14 cellular contexts compared by ENCODE assay signal in the genomic region with DNA sequence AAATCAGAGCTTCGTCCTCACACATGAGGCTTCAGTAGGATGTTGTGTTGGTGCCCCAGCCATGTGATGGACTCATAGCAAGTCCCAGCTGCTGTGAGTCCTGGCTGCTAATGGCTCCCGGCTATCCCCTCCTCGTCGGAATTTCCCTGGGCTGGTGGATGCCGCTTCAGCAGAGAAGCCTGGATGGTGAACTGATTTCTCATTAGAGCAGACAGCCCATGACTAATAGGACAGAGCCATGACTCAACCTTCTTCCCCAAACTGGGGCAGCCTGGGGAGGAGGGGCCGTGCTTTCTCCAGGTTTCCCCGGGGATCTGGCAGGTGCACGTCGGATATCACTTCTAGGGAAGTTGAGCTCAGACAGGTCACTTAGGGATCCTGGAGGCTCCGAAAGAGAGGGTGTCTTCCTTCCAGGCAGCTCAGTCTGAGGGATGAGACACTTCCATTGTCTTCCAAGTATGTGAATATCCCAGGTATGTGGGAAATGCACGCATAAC.
A peak's percentile ranks its signal among the peaks of the same experiment; 100 is the strongest.
DNase-seq lines count a peak whose midpoint lies in the region; ATAC-seq, FAIRE-seq and TF ChIP-seq lines count a peak whose summit lies in the region.
"Had no signal": no experiment of that assay in that cellular context is flagged by ENCODE, and none has a peak within 500 bp of the region (broad histone marks: within the 10 kb centered on the region; RNA-seq: fewer than 3 reads in every experiment).

No MANE protein-coding gene starts in this region.

- intact Hi-C loops in activated CD4-positive, alpha-beta T cell treated with anti-CD3 and anti-CD28 coated beads, Interleukin-2, amount 10 ng/mL, durations not matched to agents 24 days and 14 days (cut with micrococcal nuclease), result no loop called here
- intact Hi-C loops in Panc1 (cut with micrococcal nuclease; ENCODE audit: unreplicated experiment), result no loop called here

- H3K27me3 ChIP-seq in Panc1 (ENCODE audit: control insufficient read depth, insufficient read depth, low read length), result no peaks in the 10 kb centered on the region
- H3K27me3 ChIP-seq in H1 (replicated peaks in 1 of 4; ENCODE audit: control insufficient read depth in 3 of 4, extremely low read depth in 1 of 4, insufficient read depth in 3 of 4, low read length in 3 of 4), result no peaks in the 10 kb centered on the region
- H3K27me3 ChIP-seq: upper lobe of left lung had no signal

- H3K27ac Mint-ChIP-seq in activated CD4-positive, alpha-beta T cell treated with anti-CD3 and anti-CD28 coated beads, Interleukin-2, amount 10 ng/mL, durations not matched to agents 24 days and 14 days, result no peak overlapping the region
- H3K27ac Mint-ChIP-seq: activated CD4-positive, alpha-beta memory T cell treated with anti-CD3 and anti-CD28 coated beads for 36 hours; naive thymus-derived CD4-positive, alpha-beta T cell had no signal

- peak; percentile 48 for DNase-seq in activated CD4-positive, alpha-beta T cell treated with anti-CD3 and anti-CD28 coated beads, Interleukin-2, amount 10 ng/mL, durations not matched to agents 24 days and 14 days
- DNase-seq in activated CD4-positive, alpha-beta T cell treated with anti-CD3 and anti-CD28 coated beads for 4 hours, result no peak
- DNase-seq in Panc1 (ENCODE audit: low read depth, low spot score) (peak; percentile 13), H1 (ENCODE audit: low read depth in 1 of 2, low spot score in 2 of 2) (peak; percentile 57 to 77), putamen (ENCODE audit: low spot score) (peak; percentile 6)
- no peak for DNase-seq in stimulated activated naive CD4-positive, alpha-beta T cell (lab: John Stamatoyannopoulos, UW)
- DNase-seq: activated CD4-positive, alpha-beta memory T cell treated with anti-CD3 and anti-CD28 coated beads for 36 hours; activated naive CD4-positive, alpha-beta T cell treated with anti-CD3 and anti-CD28 coated beads, Interleukin-2, amount 50 U/mL, for 16 hours; naive thymus-derived CD4-positive, alpha-beta T cell; upper lobe of left lung had no signal

- H4K8ac ChIP-seq in H1 (ENCODE audit: extremely low read depth, insufficient read depth, low read length), result no peak overlapping the region; the same call in 1 of the 2 replicates

- peaks cover 5% of the 10 kb centered on the region; the same call in 1 of the 2 replicates for H3K23me2 ChIP-seq in H1 (ENCODE audit: low read depth, low read length)

- TF ChIP-seq EP300 in H1 (IDR thresholded peaks at IDR 0.05; ENCODE audit: borderline replicate concordance in 1 of 2, low read depth in 2 of 2, low read length in 2 of 2), result no peak

- H3K56ac ChIP-seq in H1 (replicated peaks; ENCODE audit: insufficient read length, low read depth, low read length), result no peak overlapping the region

- H3K4ac ChIP-seq in H1 (replicated peaks; ENCODE audit: insufficient read length, low read depth, low read length), result no peak overlapping the region

- no TSS peak for BruUV-seq in Panc1 (replicated peaks; lab: Mats Ljungman, UMichigan)

- no peak for TF ChIP-seq POLR2A in H1 (IDR thresholded peaks at IDR 0.05; ENCODE audit: control extremely low read depth in 1 of 2, low read depth in 2 of 2, low read length in 2 of 2)

- H2BK20ac ChIP-seq in H1 (ENCODE audit: low read length), result peak overlapping the region; percentile 29; the same call in 1 of the 2 replicates

- H2BK15ac ChIP-seq in H1 (ENCODE audit: low read length), result peak overlapping the region; percentile 40; the same call in 1 of the 2 replicates

- no peak overlapping the region for H3K4me3 ChIP-seq in Panc1 (ENCODE audit: low read depth in 2 of 2, low read length in 2 of 2)
- no peak overlapping the region for H3K4me3 ChIP-seq in H1 (ENCODE audit: extremely low read depth in 1 of 4, insufficient read depth in 2 of 4, low read depth in 3 of 4, low read length in 4 of 4)
- H3K4me3 ChIP-seq: coronary artery, upper lobe of left lung had no signal

- in situ Hi-C loops in Panc1 (cut with HindIII; ENCODE audit: low pct_unique_long_range_greater_than_20kb, low sequenced_read_pairs), result no loop called here

- H3K9me3 Mint-ChIP-seq in activated CD4-positive, alpha-beta T cell treated with anti-CD3 and anti-CD28 coated beads, Interleukin-2, amount 10 ng/mL, durations not matched to agents 24 days and 14 days, result no peaks in the 10 kb centered on the region

- H2BK120ac ChIP-seq in H1 (replicated peaks; ENCODE audit: low read depth, low read length), result no peak overlapping the region

- H3K27me3 Mint-ChIP-seq in activated CD4-positive, alpha-beta T cell treated with anti-CD3 and anti-CD28 coated beads, Interleukin-2, amount 10 ng/mL, durations not matched to agents 24 days and 14 days, result no peaks in the 10 kb centered on the region
- H3K27me3 Mint-ChIP-seq: activated CD4-positive, alpha-beta memory T cell treated with anti-CD3 and anti-CD28 coated beads for 36 hours; naive thymus-derived CD4-positive, alpha-beta T cell had no signal

- no peak overlapping the region for H3K23ac ChIP-seq in H1 (ENCODE audit: insufficient read length)

- peak; percentile 75 for ATAC-seq in Panc1
- no peak for ATAC-seq in HG03565 (IDR thresholded peaks at IDR 0.05; ENCODE audit: unreplicated experiment)
- ATAC-seq in HG02571 (IDR thresholded peaks at IDR 0.05; ENCODE audit: unreplicated experiment), result no peak
- ATAC-seq: naive thymus-derived CD4-positive, alpha-beta T cell had no signal

- 69% methylated on average over 10 of the region's 11 CpGs; no CpG with 5 or more reads in 1 of the 2 experiments for WGBS in H1 (ENCODE audit: extremely low coverage in 1 of 2, insufficient coverage in 1 of 2, insufficient read length in 1 of 2, insufficient replicate concordance in 2 of 2, low coverage in 1 of 2, low lambda C conversion rate in 2 of 2, missing lambda C conversion rate in 1 of 2), 2 experiments

- no peak for FAIRE-seq in H1 (lab: Jason Lieb, UNC)

- no peak overlapping the region for H3K27ac ChIP-seq in Panc1 (ENCODE audit: low read length)
- no peak overlapping the region for H3K27ac ChIP-seq in H1 (ENCODE audit: low read depth, low read length)
- H3K27ac ChIP-seq: coronary artery, HL-60, upper lobe of left lung had no signal

- H3K9me3 ChIP-seq in Panc1 (ENCODE audit: control insufficient read depth, insufficient read depth, low read depth, low read length) (no peaks in the 10 kb centered on the region), H1 (ENCODE audit: insufficient read depth in 2 of 2, low read depth in 1 of 2, low read length in 1 of 2) (no peaks in the 10 kb centered on the region)
- H3K9me3 ChIP-seq: upper lobe of left lung had no signal

- no peaks in the 10 kb centered on the region for H3K79me1 ChIP-seq in H1 (ENCODE audit: low read depth, low read length)

- no peak overlapping the region for H3K14ac ChIP-seq in H1 (ENCODE audit: insufficient read length)

- H4K91ac ChIP-seq in H1 (replicated peaks; ENCODE audit: insufficient read length, low read length), result no peak overlapping the region

- peak overlapping the region; percentile 32; the same call in 1 of the 2 replicates for H3K18ac ChIP-seq in H1 (ENCODE audit: extremely low read depth, low read length)

- no peak for TF ChIP-seq RAD21 in H1 (IDR thresholded peaks at IDR 0.05 in 1 of 2, conservative IDR thresholded peaks at IDR 0.05 in 1 of 2; ENCODE audit: low read depth in 2 of 2, low read length in 2 of 2)

- peak overlapping the region; percentile 68; the same call in 1 of the 2 replicates for H2BK12ac ChIP-seq in H1 (ENCODE audit: low read depth, low read length)

- no peaks in the 10 kb centered on the region for H3K4me1 Mint-ChIP-seq in activated CD4-positive, alpha-beta T cell treated with anti-CD3 and anti-CD28 coated beads, Interleukin-2, amount 10 ng/mL, durations not matched to agents 24 days and 14 days
- H3K4me1 Mint-ChIP-seq: naive thymus-derived CD4-positive, alpha-beta T cell had no signal

- H3K36me3 ChIP-seq in Panc1 (ENCODE audit: control insufficient read depth, insufficient read depth, low read length) (no peaks in the 10 kb centered on the region), H1 (ENCODE audit: control insufficient read depth in 2 of 4, insufficient read depth in 4 of 4, low read length in 3 of 4) (no peaks in the 10 kb centered on the region)
- H3K36me3 ChIP-seq: upper lobe of left lung had no signal

- no peaks in the 10 kb centered on the region for H4K20me1 ChIP-seq in H1 (replicated peaks in 1 of 2; ENCODE audit: control insufficient read depth in 1 of 2, insufficient read depth in 2 of 2, low read length in 2 of 2)

- 0 out of 2 replicates have a peak overlapping the region, but pooled peaks have one; percentile 78 for H2BK5ac ChIP-seq in H1 (ENCODE audit: low read depth, low read length)

- H3K9ac ChIP-seq in H1 (replicated peaks in 1 of 4; ENCODE audit: extremely low read depth in 1 of 4, low read depth in 3 of 4, low read length in 3 of 4), result no peak overlapping the region

- H4K5ac ChIP-seq in H1 (ENCODE audit: insufficient read length, low read depth, low read length), result no peak overlapping the region

- POLR2A ChIA-PET in Panc1 (lab: Charles Lee) (no interaction called here), H1 (lab: Charles Lee; ENCODE audit: partially characterized antibody) (no interaction called here)

- H3K4me1 ChIP-seq in Panc1 (ENCODE audit: control insufficient read depth, insufficient read depth, low read length) (no peaks in the 10 kb centered on the region), H1 (replicated peaks in 1 of 4; ENCODE audit: control insufficient read depth in 3 of 4, insufficient read depth in 4 of 4, low read length in 3 of 4) (peaks cover 0 to 4% (median 1%) of the 10 kb centered on the region in 4 experiments; a peak in 3 of 7 replicates)
- H3K4me1 ChIP-seq: upper lobe of left lung had no signal

- H2AFZ ChIP-seq in H1 (ENCODE audit: low read length), result peak overlapping the region; percentile 63; the same call in 1 of the 2 replicates

- CTCF ChIA-PET in Panc1 (lab: Charles Lee), result no interaction called here
- CTCF ChIA-PET in H1 (lab: Charles Lee; ENCODE audit: partially characterized antibody), result no interaction called here

- H3K79me2 ChIP-seq in H1 (ENCODE audit: control insufficient read depth in 1 of 2, insufficient read depth in 2 of 2, low read length in 2 of 2), result no peaks in the 10 kb centered on the region

- no peak overlapping the region for H2AK5ac ChIP-seq in H1 (ENCODE audit: low read depth, low read length)

- peaks cover 12% of the 10 kb centered on the region for H3K36me3 Mint-ChIP-seq in activated CD4-positive, alpha-beta T cell treated with anti-CD3 and anti-CD28 coated beads, Interleukin-2, amount 10 ng/mL, durations not matched to agents 24 days and 14 days (ENCODE audit: low read depth)

- TF ChIP-seq CTCF in Panc1 (IDR thresholded peaks at IDR 0.05) (no peak), H1 (IDR thresholded peaks at IDR 0.05; ENCODE audit: control extremely low read depth in 1 of 3, insufficient read depth in 1 of 3, low read depth in 1 of 3, low read length in 3 of 3) (no peak)

- no peak overlapping the region for H3K4me3 Mint-ChIP-seq in activated CD4-positive, alpha-beta T cell treated with anti-CD3 and anti-CD28 coated beads, Interleukin-2, amount 10 ng/mL, durations not matched to agents 24 days and 14 days
- H3K4me3 Mint-ChIP-seq: activated CD4-positive, alpha-beta memory T cell treated with anti-CD3 and anti-CD28 coated beads for 36 hours; naive thymus-derived CD4-positive, alpha-beta T cell had no signal

- H3K4me2 ChIP-seq in H1 (ENCODE audit: insufficient read depth in 1 of 2, low read depth in 2 of 2, low read length in 2 of 2), result peak overlapping the region in 1 of 2 experiments; percentile 19; a peak in 1 of 4 replicates

TF ChIP-seq in H1, 55 proteins besides CTCF, POLR2A, EP300 and RAD21 (continues in another document):
- 0 out of 2 replicates have a peak, but pooled peaks have one; percentile 8 for TF ChIP-seq TCF12 (IDR thresholded peaks at IDR 0.05; ENCODE audit: low read depth, low read length)

Comparison
In these comparisons a context has a peak if more than half of its experiments do, and no peak if none do; other contexts are left out.
1. DNase-seq: peak in activated CD4-positive, alpha-beta T cell treated with anti-CD3 and anti-CD28 coated beads, Interleukin-2, amount 10 ng/mL, durations not matched to agents 24 days and 14 days (single experiment), Panc1 (single experiment), H1 (2 of 2) and putamen (single experiment); none in activated CD4-positive, alpha-beta T cell treated with anti-CD3 and anti-CD28 coated beads for 4 hours (0 of 2) and stimulated activated naive CD4-positive, alpha-beta T cell (0 of 6).